ENCODE assay signal across 8 cellular contexts in the genomic region with DNA sequence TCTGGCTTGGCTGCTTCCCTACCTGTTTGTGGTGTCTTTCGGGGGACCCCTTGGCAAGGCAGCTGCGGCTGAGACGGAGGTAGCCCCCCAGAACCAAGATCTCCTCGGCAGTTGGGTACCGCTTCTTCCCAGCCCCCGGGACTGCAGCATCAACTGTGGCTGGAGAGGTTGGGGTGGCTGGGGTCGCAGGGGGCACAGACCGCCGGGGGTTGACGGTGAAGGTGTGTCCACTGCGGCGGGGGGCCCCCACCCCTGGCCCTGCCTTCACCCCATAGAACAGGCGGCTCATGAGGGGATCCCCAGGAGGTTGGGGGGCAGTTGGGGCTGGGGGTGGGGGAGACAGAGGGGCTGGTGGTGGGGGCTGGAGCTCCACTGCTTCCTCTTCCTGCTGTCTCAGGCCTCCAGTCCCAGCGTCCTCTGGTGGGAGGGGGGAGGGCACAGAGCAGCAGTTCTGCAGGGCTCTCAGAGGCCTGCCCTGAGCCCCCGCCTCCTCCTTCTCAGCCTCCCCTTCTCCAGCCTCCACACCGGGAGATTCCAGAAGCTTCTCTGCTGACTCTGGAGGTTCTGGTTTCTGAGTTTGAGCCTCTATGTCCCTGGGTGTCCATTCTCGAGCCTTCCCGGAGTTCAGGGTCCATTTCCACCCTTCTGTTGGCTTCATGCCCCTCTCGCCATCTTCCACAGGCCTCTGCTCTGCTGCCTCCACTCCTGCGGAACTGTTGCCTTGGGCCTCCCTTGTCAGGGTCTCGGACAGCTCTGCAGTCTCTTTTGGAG. TPM values are rescaled to one million over a fixed set of nuclear protein-coding genes. Genes with fewer than 3 reads are reported as not detected.
DNase-seq lines count a peak whose midpoint lies in the region; ATAC-seq, FAIRE-seq and TF ChIP-seq lines count a peak whose summit lies in the region.

No MANE protein-coding gene starts in this region.

- peaks cover 63% of the 10 kb centered on the region for H4K20me1 ChIP-seq in smooth muscle cell (ENCODE audit: low read depth)

- H3K79me2 ChIP-seq in smooth muscle cell (ENCODE audit: low read depth): peaks cover 91% of the 10 kb centered on the region

- H3K27me3 ChIP-seq in Peyer's patch (no peaks in the 10 kb centered on the region), iPS-15b (ENCODE audit: control insufficient read depth, insufficient read depth, low read length) (no peaks in the 10 kb centered on the region), smooth muscle cell (ENCODE audit: low read depth) (no peaks in the 10 kb centered on the region)

- H2AFZ ChIP-seq in smooth muscle cell (ENCODE audit: low read depth): no peak overlapping the region

- ATAC-seq in GM19452 (IDR thresholded peaks at IDR 0.05; ENCODE audit: unreplicated experiment): no peak

- H3K27ac ChIP-seq in Peyer's patch: peak overlapping the region; percentile 86 to 98 (median 94)
- H3K27ac ChIP-seq in adipose tissue (ENCODE audit: low read depth, low read length): peak overlapping the region; percentile 44
- peak overlapping the region; percentile 92 for H3K27ac ChIP-seq in smooth muscle cell (ENCODE audit: low read depth)

- peak; percentile 68 for DNase-seq in GM10266 (ENCODE audit: extremely low spot score)
- DNase-seq in Peyer's patch: peak in 2 of 3 donors; percentile 84 to 86
- DNase-seq in smooth muscle cell (lab: John Stamatoyannopoulos, UW; ENCODE audit: unreplicated experiment): no peak
- DNase-seq in 8988T: no peak
- no peak for DNase-seq in frontal cortex (ENCODE audit: low spot score in 2 of 2)

- H3K9ac ChIP-seq in iPS-15b (ENCODE audit: low read depth, low read length) (peak overlapping the region; percentile 1), smooth muscle cell (ENCODE audit: low read depth) (peak overlapping the region; percentile 91)

- H3K9me3 ChIP-seq in Peyer's patch: no peaks in the 10 kb centered on the region
- no peaks in the 10 kb centered on the region for H3K9me3 ChIP-seq in iPS-15b (ENCODE audit: control insufficient read depth, insufficient read depth, low read length)
- no peaks in the 10 kb centered on the region for H3K9me3 ChIP-seq in smooth muscle cell (replicated peaks; ENCODE audit: low read depth)

- no peak for TF ChIP-seq CTCF in GM10266 (IDR thresholded peaks at IDR 0.05; ENCODE audit: control insufficient read depth, insufficient read depth, low read depth, missing control alignments)
- TF ChIP-seq CTCF in Peyer's patch (IDR thresholded peaks at IDR 0.05): no peak
- no peak for TF ChIP-seq CTCF in smooth muscle cell (IDR thresholded peaks at IDR 0.05; ENCODE audit: borderline replicate concordance, insufficient read depth, poor library complexity, severe bottlenecking)

- peaks cover 41% of the 10 kb centered on the region for H3F3A ChIP-seq in smooth muscle cell (ENCODE audit: low read depth)

- no peak for TF ChIP-seq POLR2A in Peyer's patch (IDR thresholded peaks at IDR 0.05)

- 11 to 62% (median 13%) methylated on average over 19 to 21 of the region's 21 CpGs for WGBS in adipose tissue, 3 donors
- WGBS in smooth muscle cell (ENCODE audit: low lambda C conversion rate): 59% methylated on average over 17 of the region's 21 CpGs

- peak overlapping the region; percentile 93 for H3K4me2 ChIP-seq in smooth muscle cell

- H3K4me1 ChIP-seq in Peyer's patch: peaks cover 0 to 52% (median 22%) of the 10 kb centered on the region in 4 donors
- peaks cover 36% of the 10 kb centered on the region for H3K4me1 ChIP-seq in iPS-15b (ENCODE audit: control insufficient read depth, insufficient read depth, low read length)
- peaks cover 58% of the 10 kb centered on the region for H3K4me1 ChIP-seq in smooth muscle cell (ENCODE audit: low read depth)

- H3K4me3 ChIP-seq in Peyer's patch: peak overlapping the region; percentile 72 to 78 (median 74)
- H3K4me3 ChIP-seq in iPS-15b (ENCODE audit: low read depth, low read length): peak overlapping the region; percentile 48
- peak overlapping the region; percentile 78 for H3K4me3 ChIP-seq in smooth muscle cell

- H3K36me3 ChIP-seq in Peyer's patch (no peaks in the 10 kb centered on the region), iPS-15b (ENCODE audit: control insufficient read depth, insufficient read depth, low read length) (peaks cover 2% of the 10 kb centered on the region), smooth muscle cell (ENCODE audit: low read depth) (no peaks in the 10 kb centered on the region)

- FAIRE-seq in frontal cortex (lab: Jason Lieb, UNC): no peak

RNA-seq across cellular contexts. Expression of a gene that starts 1.9 kb away (rescaled TPM):
- total RNA-seq in Peyer's patch: 10 to 100 TPM in 2 of 4 donors, 1 to 10 TPM in 2; 4.7 to 52.8 (median 9.0) TPM
- 100 to 1,000 TPM in 1 of 3 donors, 10 to 100 TPM in 1, 1 to 10 TPM in 1; 10.0 to 102 (median 75.8) TPM for polyA plus RNA-seq in adipose tissue
- total RNA-seq in smooth muscle cell: 42.7 and 55.3 TPM in 2 replicates
- 41.6 and 51.6 TPM in 2 replicates for polyA plus RNA-seq in smooth muscle cell
- 44.0 TPM for total RNA-seq in frontal cortex

RNA-seq across cellular contexts. Expression of a gene that starts 6.2 kb away (rescaled TPM):
- 1 to 10 TPM in 2 of 4 donors, not detected in 2; 2.0 to 2.7 TPM for total RNA-seq in Peyer's patch
- polyA plus RNA-seq in adipose tissue: 1 to 10 TPM; 6.7 to 8.1 (median 7.5) TPM
- 14.6 and 25.8 TPM in 2 replicates for total RNA-seq in smooth muscle cell
- 28.5 and 31.8 TPM in 2 replicates for polyA plus RNA-seq in smooth muscle cell
- 0.41 TPM for total RNA-seq in frontal cortex

RNA-seq across cellular contexts. Expression of a gene that starts 11.8 kb away (rescaled TPM):
- total RNA-seq in Peyer's patch (10 to 100 TPM; 39.6 to 68.1 (median 58.2) TPM), smooth muscle cell (12.4 and 16.0 TPM in 2 replicates), frontal cortex (22.4 TPM)
- polyA plus RNA-seq in adipose tissue (10 to 100 TPM; 16.8 to 22.3 (median 19.7) TPM), smooth muscle cell (23.5 and 29.0 TPM in 2 replicates)

RNA-seq across cellular contexts. Expression of a gene that starts 32.5 kb away (rescaled TPM):
- total RNA-seq in Peyer's patch (10 to 100 TPM in 3 of 4 donors, 1 to 10 TPM in 1; 7.5 to 51.2 (median 19.4) TPM), smooth muscle cell (6.9 and 7.0 TPM in 2 replicates), frontal cortex (4.1 TPM)
- polyA plus RNA-seq in adipose tissue (10 to 100 TPM in 1 of 3 donors, 1 to 10 TPM in 2; 7.4 to 12.7 (median 7.8) TPM), smooth muscle cell (17.1 and 19.0 TPM in 2 replicates)

RNA-seq across cellular contexts. Expression of a gene that starts 35.6 kb away (rescaled TPM):
- total RNA-seq in Peyer's patch: 100 to 1,000 TPM in 1 of 4 donors, 10 to 100 TPM in 3; 69.9 to 188 (median 95.6) TPM
- 100 to 1,000 TPM; 166 to 400 (median 269) TPM for polyA plus RNA-seq in adipose tissue
- 1,002 and 1,039 TPM in 2 replicates for total RNA-seq in smooth muscle cell
- polyA plus RNA-seq in smooth muscle cell: 855 and 1,009 TPM in 2 replicates
- total RNA-seq in frontal cortex: 1,325 TPM

Comparison
In these comparisons a context has a peak if more than half of its experiments do, and no peak if none do; other contexts are left out.
1. DNase-seq: peak in GM10266 (single experiment) and Peyer's patch (2 of 3); none in smooth muscle cell (single experiment), 8988T (single experiment) and frontal cortex (0 of 2).
2. H3K27ac ChIP-seq: peak in every context shown above with its lines; median percentile 94 in Peyer's patch; 92 in smooth muscle cell; 44 in adipose tissue.
3. Peak in every context shown above with its lines, with median percentiles within 50 percentile points of each other: H3K4me3 ChIP-seq.